8 cellular contexts compared by ENCODE assay signal in genomic region chr15:35546581-35547381, GRCh38. TPM values are rescaled to one million over a fixed set of nuclear protein-coding genes. Genes with fewer than 3 reads are reported as not detected.
DNase-seq lines count a peak whose midpoint lies in the region; ATAC-seq and TF ChIP-seq lines count a peak whose summit lies in the region.

No MANE protein-coding gene starts in this region.

- no peaks in the 10 kb centered on the region for H3K9me3 Mint-ChIP-seq in Caco-2 (ENCODE audit: unreplicated experiment)

- intact Hi-C loops in Caco-2 (cut with micrococcal nuclease; ENCODE audit: unreplicated experiment): loop anchor here (5.0 to 10.0 kb wide), 3 partner anchors 151 to 1356 kb away; no protein-coding TSS in a partner anchor
- intact Hi-C loops in heart right ventricle (cut with DNase I): loop anchor here in 7 of 10 donors (1.0 to 10.0 kb wide), 9 partner anchors 120 to 288 kb away; no protein-coding TSS in a partner anchor

- POLR2A ChIA-PET in Caco-2 (lab: Charles Lee): no interaction called here

- H3K36me3 ChIP-seq in Caco-2 (ENCODE audit: control insufficient read depth, insufficient read depth, low read length) (no peaks in the 10 kb centered on the region; the same call in 1 of the 2 replicates), WERI-Rb-1 (no peaks in the 10 kb centered on the region), heart right ventricle (no peaks in the 10 kb centered on the region)

- H3K27ac Mint-ChIP-seq in Caco-2 (ENCODE audit: unreplicated experiment): peak overlapping the region; percentile 96

- peak overlapping the region; percentile 92 for H3K4me3 Mint-ChIP-seq in Caco-2 (ENCODE audit: unreplicated experiment)

- H3K4me1 Mint-ChIP-seq in Caco-2 (ENCODE audit: low read depth, unreplicated experiment): peaks cover 12% of the 10 kb centered on the region

- H3K27ac ChIP-seq in WERI-Rb-1 (peak overlapping the region; percentile 97), heart right ventricle (peak overlapping the region; percentile 96 to 100 (median 98))

- H3K4me1 ChIP-seq in Caco-2 (peaks cover 6% of the 10 kb centered on the region; the same call in 1 of the 2 replicates), heart right ventricle (peaks cover 0 to 42% (median 29%) of the 10 kb centered on the region in 9 donors)

- peaks cover 7% of the 10 kb centered on the region for H3K36me3 Mint-ChIP-seq in Caco-2 (ENCODE audit: insufficient read depth, unreplicated experiment)

- WGBS in heart right ventricle, 2 donors: 76 to 77% methylated on average over 11 of the region's 11 CpGs

- no peaks in the 10 kb centered on the region for H3K9me3 ChIP-seq in Caco-2
- no peaks in the 10 kb centered on the region for H3K9me3 ChIP-seq in WERI-Rb-1 (ENCODE audit: severe bottlenecking)
- no peaks in the 10 kb centered on the region for H3K9me3 ChIP-seq in heart right ventricle

- DNase-seq in Caco-2 (no peak), WERI-Rb-1 (no peak), heart right ventricle (peak in 1 of 2 donors; percentile 13), skeletal muscle cell (ENCODE audit: low read depth) (no peak), RKO (ENCODE audit: low spot score) (no peak), Kasumi-1 (lab: John Stamatoyannopoulos, UW) (no peak), NCI-H187 treated with DMSO at 0.1 percent for 48 hours (lab: John Stamatoyannopoulos, UW) (no peak)

- TF ChIP-seq CTCF in Caco-2 (IDR thresholded peaks at IDR 0.05; ENCODE audit: insufficient read depth in 1 of 2, low read depth in 1 of 2, low read length in 1 of 2, severe bottlenecking in 1 of 2, unreplicated experiment in 1 of 2) (no peak), WERI-Rb-1 (IDR thresholded peaks at IDR 0.05; ENCODE audit: low read depth, low read length) (no peak), heart right ventricle (IDR thresholded peaks at IDR 0.05) (no peak)

- no TSS peak for BruUV-seq in Caco-2 (replicated peaks; lab: Mats Ljungman, UMichigan)

- ATAC-seq in HG02588 (IDR thresholded peaks at IDR 0.05; ENCODE audit: unreplicated experiment) (peak; percentile 29), heart right ventricle (peak; percentile 1 to 46 (median 12))

- H3K4me3 ChIP-seq in Caco-2 (ENCODE audit: low read depth, low read length) (peak overlapping the region; percentile 48), WERI-Rb-1 (ENCODE audit: low read depth, low read length) (peak overlapping the region; percentile 54), heart right ventricle (peak overlapping the region; percentile 12 to 87 (median 70)), skeletal muscle cell (ENCODE audit: low read depth, low read length) (peak overlapping the region; percentile 67)

- H3K27me3 ChIP-seq in Caco-2 (replicated peaks; ENCODE audit: control insufficient read depth, insufficient read depth, low read length): no peaks in the 10 kb centered on the region
- no peaks in the 10 kb centered on the region for H3K27me3 ChIP-seq in WERI-Rb-1 (ENCODE audit: insufficient read depth, low read depth, severe bottlenecking)
- H3K27me3 ChIP-seq in heart right ventricle: no peaks in the 10 kb centered on the region

- CTCF ChIA-PET in Caco-2 (lab: Charles Lee): no interaction called here

- H3K27me3 Mint-ChIP-seq in Caco-2 (ENCODE audit: insufficient read depth, unreplicated experiment): no peaks in the 10 kb centered on the region

RNA-seq across cellular contexts. Expression of gene DPH6, which starts 0.8 kb away (rescaled TPM):
- total RNA-seq in Caco-2 (2022) (24.0 and 27.1 TPM in 2 replicates), heart right ventricle (10 to 100 TPM; 12.2 to 25.8 (median 23.4) TPM)
- 1 to 10 TPM; 6.1 to 7.6 TPM for polyA plus RNA-seq in heart right ventricle
